10 cellular contexts compared by ENCODE assay signal in genomic region chr3:12508316-12508715, GRCh38. TPM values are rescaled to one million over a fixed set of nuclear protein-coding genes. Genes with fewer than 3 reads are reported as not detected.
DNase-seq lines count a peak whose midpoint lies in the region; ATAC-seq and TF ChIP-seq lines count a peak whose summit lies in the region.
"Had no signal": no experiment of that assay in that cellular context is flagged by ENCODE, and none has a peak within 500 bp of the region (broad histone marks: within the 10 kb centered on the region; RNA-seq: fewer than 3 reads in every experiment).

No MANE protein-coding gene starts in this region.

- H3K27me3 Mint-ChIP-seq in activated T-helper 17 cell treated with anti-CD3 and anti-CD28 coated beads, Interleukin-2, amount 50 U/mL, for 72 hours: no peaks in the 10 kb centered on the region
- no peaks in the 10 kb centered on the region for H3K27me3 Mint-ChIP-seq in CD4-positive, alpha-beta memory T cell
- H3K27me3 Mint-ChIP-seq: naive B cell had no signal

- 13% methylated on average over 1 of the region's 5 CpGs; no CpG with 5 or more reads in 1 of the 2 donors for WGBS in gastroesophageal sphincter (ENCODE audit: low coverage in 1 of 2), 2 donors

- TF ChIP-seq POLR2A in gastroesophageal sphincter (IDR thresholded peaks at IDR 0.05): no peak

- H3K27ac Mint-ChIP-seq in activated T-helper 17 cell treated with anti-CD3 and anti-CD28 coated beads, Interleukin-2, amount 50 U/mL, for 72 hours: peak overlapping the region; percentile 25
- peak overlapping the region in 1 of 7 donors; percentile 44 for H3K27ac Mint-ChIP-seq in CD4-positive, alpha-beta memory T cell

- no peak for ATAC-seq in activated T-helper 17 cell treated with anti-CD3 and anti-CD28 coated beads, Interleukin-2, amount 50 U/mL, for 72 hours (replicated peaks)
- peak; percentile 96 for ATAC-seq in gastroesophageal sphincter

- H3K4me3 ChIP-seq in gastroesophageal sphincter: no peak overlapping the region
- no peak overlapping the region for H3K4me3 ChIP-seq in CD4-positive, alpha-beta memory T cell (ENCODE audit: low read length in 2 of 2)
- no peak overlapping the region for H3K4me3 ChIP-seq in BE2C (ENCODE audit: low read depth, low read length)

- H3K9me3 Mint-ChIP-seq in activated T-helper 17 cell treated with anti-CD3 and anti-CD28 coated beads, Interleukin-2, amount 50 U/mL, for 72 hours: no peaks in the 10 kb centered on the region
- H3K9me3 Mint-ChIP-seq in CD4-positive, alpha-beta memory T cell: no peaks in the 10 kb centered on the region
- H3K9me3 Mint-ChIP-seq: naive B cell had no signal

- peaks cover 70% of the 10 kb centered on the region for H3K36me3 Mint-ChIP-seq in activated T-helper 17 cell treated with anti-CD3 and anti-CD28 coated beads, Interleukin-2, amount 50 U/mL, for 72 hours (ENCODE audit: low read depth)
- H3K36me3 Mint-ChIP-seq in CD4-positive, alpha-beta memory T cell: peaks cover 31 to 49% of the 10 kb centered on the region in 2 donors

- peaks cover 0 to 65% of the 10 kb centered on the region in 2 donors for H3K36me3 ChIP-seq in gastroesophageal sphincter
- peaks cover 2% of the 10 kb centered on the region for H3K36me3 ChIP-seq in CD4-positive, alpha-beta memory T cell (ENCODE audit: insufficient read depth, low read length)
- H3K36me3 ChIP-seq in BE2C: peaks cover 4% of the 10 kb centered on the region; the same call in 1 of the 2 replicates

- peak overlapping the region in 3 of 4 donors; percentile 75 to 82 (median 78) for H3K27ac ChIP-seq in gastroesophageal sphincter
- H3K27ac ChIP-seq in CD4-positive, alpha-beta memory T cell (ENCODE audit: low read depth, low read length): no peak overlapping the region
- H3K27ac ChIP-seq: WERI-Rb-1 had no signal

- H3K4me1 Mint-ChIP-seq in activated T-helper 17 cell treated with anti-CD3 and anti-CD28 coated beads, Interleukin-2, amount 50 U/mL, for 72 hours: no peaks in the 10 kb centered on the region
- H3K4me1 Mint-ChIP-seq in CD4-positive, alpha-beta memory T cell: peaks cover 0 to 3% (median 0%) of the 10 kb centered on the region in 4 donors

- CTCF ChIA-PET in CD4-positive, alpha-beta memory T cell (lab: Charles Lee; ENCODE audit: partially characterized antibody): interaction anchor here (1.2 kb wide), 1 partner anchor 101 kb away, joined by 5 read pairs; no protein-coding TSS in a partner anchor

- H3K9me3 ChIP-seq in gastroesophageal sphincter: no peaks in the 10 kb centered on the region
- H3K9me3 ChIP-seq in CD4-positive, alpha-beta memory T cell (ENCODE audit: control insufficient read depth in 1 of 2, low read length in 2 of 2): no peaks in the 10 kb centered on the region
- no peaks in the 10 kb centered on the region for H3K9me3 ChIP-seq in BE2C

- POLR2A ChIA-PET in CD4-positive, alpha-beta memory T cell (lab: Charles Lee; ENCODE audit: partially characterized antibody): interaction anchor here (1.5 kb wide), 1 partner anchor 24 kb away, joined by 5 read pairs; the partner anchor contains the start of gene TSEN2

- DNase-seq in ELF-1 (ENCODE audit: low read depth, low spot score) (peak; percentile 19), renal cortical epithelial cell (ENCODE audit: low read depth) (peak; percentile 93), iPS-NIHi11 (ENCODE audit: low spot score) (no peak), activated T-cell treated with anti-CD3 and anti-CD28 coated beads for 4 hours (no peak), BE2C (no peak)
- DNase-seq in CD4-positive, alpha-beta memory T cell: no peak
- DNase-seq: naive B cell, WERI-Rb-1 had no signal

- TF ChIP-seq CTCF in gastroesophageal sphincter (IDR thresholded peaks at IDR 0.05): no peak
- no peak for TF ChIP-seq CTCF in BE2C (IDR thresholded peaks at IDR 0.05; ENCODE audit: low read depth, low read length)

- H3K4me3 Mint-ChIP-seq in activated T-helper 17 cell treated with anti-CD3 and anti-CD28 coated beads, Interleukin-2, amount 50 U/mL, for 72 hours: no peak overlapping the region
- no peak overlapping the region for H3K4me3 Mint-ChIP-seq in CD4-positive, alpha-beta memory T cell
- H3K4me3 Mint-ChIP-seq: naive B cell had no signal

- H3K4me1 ChIP-seq in gastroesophageal sphincter (peaks cover 0 to 14% (median 11%) of the 10 kb centered on the region in 3 donors), BE2C (peaks cover 14% of the 10 kb centered on the region)
- H3K4me1 ChIP-seq in CD4-positive, alpha-beta memory T cell (ENCODE audit: insufficient read depth, low read length): no peaks in the 10 kb centered on the region

- H3K27me3 ChIP-seq in gastroesophageal sphincter (no peaks in the 10 kb centered on the region), BE2C (no peaks in the 10 kb centered on the region)
- H3K27me3 ChIP-seq in CD4-positive, alpha-beta memory T cell (ENCODE audit: insufficient read depth, low read length): no peaks in the 10 kb centered on the region

- intact Hi-C loops in CD4-positive, alpha-beta memory T cell (cut with micrococcal nuclease): no loop called here

- no peak for TF ChIP-seq EP300 in gastroesophageal sphincter (IDR thresholded peaks at IDR 0.05)

RNA-seq across cellular contexts. Expression of gene TSEN2, which starts 24.0 kb away (rescaled TPM):
- 10 to 100 TPM in 1 of 2 donors, 1 to 10 TPM in 1; 8.9 to 20.2 TPM for total RNA-seq in activated T-helper 17 cell treated with anti-CD3 and anti-CD28 coated beads, Interleukin-2, amount 50 U/mL, for 72 hours
- 10 to 100 TPM; 16.1 to 26.7 (median 21.4) TPM for total RNA-seq in gastroesophageal sphincter
- total RNA-seq in renal cortical epithelial cell: 8.5 and 18.4 TPM in 2 replicates
- total RNA-seq in CD4-positive, alpha-beta memory T cell: 10 to 100 TPM; 18.5 to 19.6 TPM
- 10 to 100 TPM; 11.2 to 13.9 TPM for polyA plus RNA-seq in CD4-positive, alpha-beta memory T cell
- 11.9 TPM for polyA plus RNA-seq in BE2C (2012; ENCODE audit: insufficient read depth, insufficient read length, low read depth)

RNA-seq across cellular contexts. Expression of gene MKRN2OS, which starts 37.0 kb away (rescaled TPM):
- total RNA-seq in activated T-helper 17 cell treated with anti-CD3 and anti-CD28 coated beads, Interleukin-2, amount 50 U/mL, for 72 hours: not detected
- total RNA-seq in gastroesophageal sphincter (1 to 10 TPM in 1 of 4 donors, not detected in 3; 1.3 TPM), renal cortical epithelial cell (1.8 and 2.8 TPM in 2 replicates)
- total RNA-seq in CD4-positive, alpha-beta memory T cell: not detected
- not detected for polyA plus RNA-seq in CD4-positive, alpha-beta memory T cell
- polyA plus RNA-seq in BE2C (2012; ENCODE audit: insufficient read depth, insufficient read length, low read depth): 0.49 TPM

RNA-seq across cellular contexts. Expression of gene MKRN2, which starts 48.6 kb away (rescaled TPM):
- 10 to 100 TPM; 17.2 to 25.8 TPM for total RNA-seq in activated T-helper 17 cell treated with anti-CD3 and anti-CD28 coated beads, Interleukin-2, amount 50 U/mL, for 72 hours
- total RNA-seq in gastroesophageal sphincter: 10 to 100 TPM; 37.0 to 50.4 (median 38.3) TPM
- 37.7 and 38.9 TPM in 2 replicates for total RNA-seq in renal cortical epithelial cell
- 10 to 100 TPM; 31.7 to 32.0 TPM for total RNA-seq in CD4-positive, alpha-beta memory T cell
- polyA plus RNA-seq in CD4-positive, alpha-beta memory T cell: 10 to 100 TPM; 43.0 to 60.3 TPM
- polyA plus RNA-seq in BE2C (2012; ENCODE audit: insufficient read depth, insufficient read length, low read depth): 49.9 TPM

Comparison
In these comparisons a context has a peak if more than half of its experiments do, and no peak if none do; other contexts are left out.
1. DNase-seq: peak in ELF-1 (single experiment) and renal cortical epithelial cell (single experiment); none in CD4-positive, alpha-beta memory T cell (0 of 5), iPS-NIHi11 (single experiment), activated T-cell treated with anti-CD3 and anti-CD28 coated beads for 4 hours (single experiment) and BE2C (single experiment).